8 cellular contexts compared by ENCODE assay signal in the genomic region with DNA sequence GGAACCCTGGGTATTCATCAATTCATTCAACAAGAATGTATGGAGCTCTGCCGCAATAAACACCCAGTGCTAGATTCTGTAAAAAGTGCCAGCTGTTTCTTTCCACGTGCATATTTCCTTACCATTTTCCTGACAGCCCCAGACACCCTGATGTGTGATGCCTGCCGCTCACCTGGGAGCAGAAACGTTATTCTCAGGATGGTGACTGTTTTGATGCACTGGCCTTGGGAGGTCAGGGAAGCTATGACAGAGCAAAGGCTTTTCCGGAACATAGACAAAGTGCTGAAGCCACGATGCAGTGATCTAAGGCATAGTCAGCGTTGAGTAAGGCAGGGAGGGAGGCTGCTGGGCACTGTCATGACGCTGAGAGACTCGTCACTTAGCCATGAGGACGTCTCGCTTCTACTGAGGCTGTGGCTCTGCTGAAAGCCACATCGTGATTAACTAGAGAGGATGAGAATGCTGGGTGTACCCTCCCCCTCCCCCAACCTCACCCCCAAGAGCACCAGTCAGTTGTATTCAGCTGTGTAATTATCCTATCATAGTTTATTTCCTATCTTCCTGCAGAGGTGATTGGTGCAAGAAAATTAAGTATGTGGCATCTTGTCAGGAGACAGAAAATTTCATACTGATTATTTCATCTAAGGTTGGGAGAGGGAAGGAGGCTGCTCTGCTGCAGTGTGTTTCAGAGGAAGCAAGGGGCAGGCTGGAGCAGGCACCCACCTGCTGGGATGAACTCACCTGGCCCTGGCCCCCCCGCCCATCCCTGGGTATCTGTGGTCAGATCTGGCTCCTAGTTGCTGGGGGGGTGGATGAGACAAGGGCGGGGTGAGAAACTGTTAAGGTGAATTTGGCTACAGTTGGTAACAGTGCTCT.
DNase-seq lines count a peak whose midpoint lies in the region; ATAC-seq and TF ChIP-seq lines count a peak whose summit lies in the region.
"Had no signal": no experiment of that assay in that cellular context is flagged by ENCODE, and none has a peak within 500 bp of the region (broad histone marks: within the 10 kb centered on the region; RNA-seq: fewer than 3 reads in every experiment).

No MANE protein-coding gene starts in this region.

- peaks cover 42% of the 10 kb centered on the region for H3K4me1 ChIP-seq in effector memory CD4-positive, alpha-beta T cell (ENCODE audit: control insufficient read depth, insufficient read depth, low read length, poor library complexity, severe bottlenecking)

- peaks cover 50% of the 10 kb centered on the region for H3K4me1 Mint-ChIP-seq in nephron progenitor cell

- peak; percentile 34 for TF ChIP-seq CTCF in retinal pigment epithelial cell (conservative IDR thresholded peaks at IDR 0.05; ENCODE audit: low read depth, low read length)
- no peak for TF ChIP-seq CTCF in nephron progenitor cell (IDR thresholded peaks at IDR 0.05)

- peak; percentile 95 for DNase-seq in HS-5 (ENCODE audit: low read depth)
- DNase-seq in T1000 (lab: John Stamatoyannopoulos, UW), result peak; percentile 62
- DNase-seq in effector memory CD4-positive, alpha-beta T cell, result peak; percentile 23 to 42 (median 27)
- DNase-seq in retinal pigment epithelial cell (ENCODE audit: low read depth), result no peak
- no peak for DNase-seq in nephron progenitor cell
- DNase-seq in NCI-H128 (lab: John Stamatoyannopoulos, UW; ENCODE audit: unreplicated experiment), result no peak

- H3K36me3 Mint-ChIP-seq in nephron progenitor cell (ENCODE audit: low read depth), result no peaks in the 10 kb centered on the region

- H3K9me3 ChIP-seq in effector memory CD4-positive, alpha-beta T cell (ENCODE audit: control insufficient read depth, low read length), result no peaks in the 10 kb centered on the region

- no peak for ATAC-seq in HG03354 (IDR thresholded peaks at IDR 0.05; ENCODE audit: poor library complexity, severe bottlenecking, unreplicated experiment)

- H3K9me3 Mint-ChIP-seq in nephron progenitor cell, result no peaks in the 10 kb centered on the region

- H3K27me3 Mint-ChIP-seq in nephron progenitor cell (ENCODE audit: low read depth, poor library complexity), result peaks cover 23% of the 10 kb centered on the region

- no peak overlapping the region for H3K27ac ChIP-seq in effector memory CD4-positive, alpha-beta T cell (ENCODE audit: insufficient read depth, low read length, poor library complexity, severe bottlenecking)
- H3K27ac ChIP-seq: VCaP had no signal

- no peaks in the 10 kb centered on the region for H3K27me3 ChIP-seq in effector memory CD4-positive, alpha-beta T cell (replicated peaks; ENCODE audit: control insufficient read depth, insufficient read depth, low read length, poor library complexity, severe bottlenecking)

- H3K4me3 Mint-ChIP-seq in nephron progenitor cell, result no peak overlapping the region

- H3K4me3 ChIP-seq in effector memory CD4-positive, alpha-beta T cell (ENCODE audit: insufficient read depth, low read depth, low read length, poor library complexity, severe bottlenecking), result no peak overlapping the region
- H3K4me3 ChIP-seq in retinal pigment epithelial cell (ENCODE audit: low read length), result no peak overlapping the region

- no peaks in the 10 kb centered on the region for H3K36me3 ChIP-seq in effector memory CD4-positive, alpha-beta T cell (ENCODE audit: control insufficient read depth, insufficient read depth, low read length)

- no peak overlapping the region for H3K27ac Mint-ChIP-seq in nephron progenitor cell

Comparison
In these comparisons a context has a peak if more than half of its experiments do, and no peak if none do; other contexts are left out.
1. DNase-seq: peak in HS-5 (single experiment), T1000 (single experiment) and effector memory CD4-positive, alpha-beta T cell (3 of 3); none in retinal pigment epithelial cell (single experiment), nephron progenitor cell (single experiment) and NCI-H128 (single experiment).